ENCODE assay signal across 10 cellular contexts in genomic region chr12:72282721-72283120, GRCh38. TPM values are rescaled to one million over a fixed set of nuclear protein-coding genes. Genes with fewer than 3 reads are reported as not detected.
DNase-seq lines count a peak whose midpoint lies in the region; ATAC-seq and TF ChIP-seq lines count a peak whose summit lies in the region.
"Had no signal": no experiment of that assay in that cellular context is flagged by ENCODE, and none has a peak within 500 bp of the region (broad histone marks: within the 10 kb centered on the region; RNA-seq: fewer than 3 reads in every experiment).

No MANE protein-coding gene starts in this region.

- POLR2A ChIA-PET in T-cell (lab: Charles Lee) = no interaction called here

- H3K9me3 Mint-ChIP-seq in osteocyte (ENCODE audit: unreplicated experiment) = no peaks in the 10 kb centered on the region
- peaks cover 0 to 3% (median 2%) of the 10 kb centered on the region in 3 donors for H3K9me3 Mint-ChIP-seq in T-cell

- H3K36me3 Mint-ChIP-seq in osteocyte (ENCODE audit: unreplicated experiment) = no peaks in the 10 kb centered on the region
- H3K36me3 Mint-ChIP-seq in T-cell = no peaks in the 10 kb centered on the region

- H3K27ac Mint-ChIP-seq in osteocyte (ENCODE audit: unreplicated experiment) = no peak overlapping the region
- H3K27ac Mint-ChIP-seq in T-cell = no peak overlapping the region

- no peak for ATAC-seq in T-cell (replicated peaks in 1 of 4)

- no peaks in the 10 kb centered on the region for H4K20me1 ChIP-seq in MM.1S (ENCODE audit: insufficient read depth, low read length)

- H3K4me3 Mint-ChIP-seq in osteocyte (ENCODE audit: unreplicated experiment) (no peak overlapping the region), T-cell (no peak overlapping the region)

- H3K4me1 ChIP-seq in MM.1S (ENCODE audit: low read length) = no peaks in the 10 kb centered on the region

- H3K36me3 ChIP-seq in MM.1S (replicated peaks; ENCODE audit: insufficient read depth, low read length) = no peaks in the 10 kb centered on the region

- H3K9me3 ChIP-seq in MM.1S (replicated peaks; ENCODE audit: insufficient read depth, low read length) = no peaks in the 10 kb centered on the region

- H3K27me3 Mint-ChIP-seq in osteocyte (ENCODE audit: unreplicated experiment) (peaks cover 10% of the 10 kb centered on the region), T-cell (peaks cover 0 to 3% of the 10 kb centered on the region in 2 donors)

- H2AFZ ChIP-seq in MM.1S (ENCODE audit: low read length) = no peak overlapping the region

- no peaks in the 10 kb centered on the region for H3K79me2 ChIP-seq in MM.1S (ENCODE audit: low read length)

- no peaks in the 10 kb centered on the region for H3F3A ChIP-seq in MM.1S (ENCODE audit: insufficient read depth, low read length)

- H3K4me3 ChIP-seq in MM.1S (ENCODE audit: low read length) = no peak overlapping the region
- H3K4me3 ChIP-seq in epithelial cell of proximal tubule (ENCODE audit: low read depth, low read length) = no peak overlapping the region

- no peak overlapping the region for H3K27ac ChIP-seq in MM.1S (ENCODE audit: low read length)

- DNase-seq in EH (ENCODE audit: low read depth) = peak; percentile 68
- DNase-seq in MM.1S = no peak
- DNase-seq in epithelial cell of proximal tubule (ENCODE audit: low read depth) = no peak
- DNase-seq in osteocyte (ENCODE audit: extremely low spot score, unreplicated experiment) = no peak
- DNase-seq in T-cell = no peak
- DNase-seq in activated naive CD4-positive, alpha-beta T cell treated with Interleukin-2 at 50 U/mL for 16 hours = no peak
- no peak for DNase-seq in NCI-H2171 (lab: John Stamatoyannopoulos, UW)
- DNase-seq in stimulated activated CD8-positive, alpha-beta memory T cell treated with anti-CD3 and anti-CD28 coated beads, Interleukin-4, amount 100 ng/mL, for 48 hours = no peak
- DNase-seq: central memory CD4-positive, alpha-beta T cell had no signal

- H3K4me2 ChIP-seq in MM.1S (ENCODE audit: low read depth, low read length) = no peak overlapping the region

- TF ChIP-seq CTCF in MM.1S (IDR thresholded peaks at IDR 0.05; ENCODE audit: low read length) (peak; percentile 11), epithelial cell of proximal tubule (conservative IDR thresholded peaks at IDR 0.05; ENCODE audit: low read depth, low read length) (peak; percentile 85), osteocyte (IDR thresholded peaks at IDR 0.05) (peak; percentile 72)

- CTCF ChIA-PET in T-cell (lab: Charles Lee) = no interaction called here

- H3K9ac ChIP-seq in MM.1S (ENCODE audit: low read length) = no peak overlapping the region

- no peaks in the 10 kb centered on the region for H3K27me3 ChIP-seq in MM.1S (replicated peaks; ENCODE audit: insufficient read depth, low read length)

- no peaks in the 10 kb centered on the region for H3K4me1 Mint-ChIP-seq in osteocyte (ENCODE audit: unreplicated experiment)
- no peaks in the 10 kb centered on the region for H3K4me1 Mint-ChIP-seq in T-cell

- no peaks in the 10 kb centered on the region for H3K9me2 ChIP-seq in MM.1S (replicated peaks; ENCODE audit: insufficient read depth, low read length)

RNA-seq across cellular contexts. Expression of gene TRHDE, which starts 10.6 kb away (rescaled TPM):
- 25.9 and 26.9 TPM in 2 replicates for total RNA-seq in epithelial cell of proximal tubule
- 0.21 and 0.64 TPM in 2 replicates for total RNA-seq in osteocyte
- total RNA-seq in T-cell = under 1 TPM in 1 of 5 donors, not detected in 4; 0.23 TPM
- total RNA-seq: activated CD8-positive, alpha-beta memory T cell treated with anti-CD3 and anti-CD28 coated beads for 36 hours had no signal

Comparison
In these comparisons a context has a peak if more than half of its experiments do, and no peak if none do; other contexts are left out.
1. CTCF ChIP-seq: peak in every context shown above with its lines; median percentile 85 in epithelial cell of proximal tubule; 72 in osteocyte; 11 in MM.1S.
2. RNA of gene TRHDE, which starts 10.6 kb away (total RNA-seq): 25.9 to 26.9 TPM in epithelial cell of proximal tubule; 0.21 to 0.64 TPM in osteocyte and 0.23 TPM in T-cell; every median in the first group is over 10 times any median in the second.